In the genomic region with DNA sequence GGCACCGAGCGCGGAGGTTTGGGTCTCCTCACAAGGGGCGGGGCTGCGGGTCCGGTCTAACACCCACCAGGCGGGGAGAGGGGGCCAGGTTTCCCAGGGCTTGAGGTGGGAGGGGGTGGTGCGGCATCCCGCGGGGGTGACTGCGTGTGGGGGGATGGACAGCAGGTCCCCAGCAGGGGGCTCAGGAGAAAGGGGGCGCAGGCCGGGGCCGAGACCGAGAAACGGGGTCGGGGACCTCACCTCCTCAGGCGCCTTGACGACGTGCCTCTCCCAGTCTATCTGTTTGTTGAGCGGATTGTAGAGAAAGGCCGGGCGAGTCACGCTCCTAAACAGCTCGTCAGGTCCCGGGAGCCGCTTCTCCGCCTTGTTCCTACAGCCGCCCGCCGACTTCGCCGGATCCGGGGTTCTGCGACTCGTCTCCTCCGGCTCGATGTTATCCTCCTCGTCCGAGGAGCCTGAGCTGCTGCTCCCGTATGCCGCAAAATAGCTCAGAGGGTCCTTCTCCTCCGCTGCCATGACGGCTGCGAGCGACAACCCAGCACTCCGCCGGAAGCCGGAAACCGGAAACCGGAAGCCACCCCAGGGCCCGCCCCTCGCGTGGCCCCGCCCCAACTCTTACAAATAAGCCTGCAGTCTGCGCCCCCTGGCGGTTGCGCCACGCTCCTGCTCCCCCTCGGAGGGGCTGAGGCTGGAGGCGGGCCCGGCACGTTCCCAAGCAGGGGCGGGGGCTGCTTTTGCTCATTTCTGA, we compare ENCODE assay signal across 8 cellular contexts.
A peak's percentile ranks its signal among the peaks of the same experiment; 100 is the strongest.
DNase-seq lines count a peak whose midpoint lies in the region; ATAC-seq lines count a peak whose summit lies in the region.

A gene (minus strand): TSS at position 545 of the 748 bp plus-strand sequence. CDS start 29 bp downstream, at position 516.

- DNase-seq in AG20443 (ENCODE audit: low spot score) (peak; percentile 95), NCI-H345 treated with DMSO at 0.1 percent for 48 hours (lab: John Stamatoyannopoulos, UW; ENCODE audit: unreplicated experiment) (peak; percentile 87), iris pigment epithelial cell (ENCODE audit: low read depth) (peak; percentile 91)
- peak; percentile 96 for DNase-seq in activated CD4-positive, CD25-positive, alpha-beta regulatory T cell treated with anti-CD3 and anti-CD28 coated beads, Interleukin-2, amount 50 U/mL, for 16 hours (ENCODE audit: low read depth, low spot score)
- peak; percentile 85 to 95 for DNase-seq in central memory CD8-positive, alpha-beta T cell (ENCODE audit: low spot score in 2 of 2)
- DNase-seq in stimulated activated CD4-positive, alpha-beta T cell treated with anti-CD3 and anti-CD28 coated beads, Interleukin-12 subunit alpha, Interleukin-12 subunit beta, amount 100 ng/mL, for 4 hours: peak; percentile 99

- H3K9me3 Mint-ChIP-seq in central memory CD8-positive, alpha-beta T cell: no peaks in the 10 kb centered on the region

- peak within 1 kb of the TSS; percentile 97 for H3K27ac Mint-ChIP-seq in central memory CD8-positive, alpha-beta T cell (ENCODE audit: low read depth)

- H3K36me3 Mint-ChIP-seq in central memory CD8-positive, alpha-beta T cell (ENCODE audit: insufficient read depth): peaks cover 43% of the 10 kb centered on the region

- H3K27me3 Mint-ChIP-seq in central memory CD8-positive, alpha-beta T cell: no peaks in the 10 kb centered on the region

- ATAC-seq in GM19025 (IDR thresholded peaks at IDR 0.05; ENCODE audit: low read depth, unreplicated experiment): peak; percentile 98
- ATAC-seq in HG03342 (IDR thresholded peaks at IDR 0.05; ENCODE audit: unreplicated experiment): peak; percentile 98
- peak; percentile 96 for ATAC-seq in central memory CD8-positive, alpha-beta T cell (replicated peaks; ENCODE audit: extremely low read depth, poor library complexity, severe bottlenecking)

- H3K4me3 Mint-ChIP-seq in central memory CD8-positive, alpha-beta T cell: peak within 1 kb of the TSS; percentile 97

- peaks cover 28% of the 10 kb centered on the region for H3K4me1 Mint-ChIP-seq in central memory CD8-positive, alpha-beta T cell

Comparison
In these comparisons a context has a peak if more than half of its experiments do, and no peak if none do; other contexts are left out.
1. Peak in every context shown above with its lines: DNase-seq and ATAC-seq.